Comparison of ENCODE assay signal across 21 cellular contexts in genomic region chr1:243497939-243498681, GRCh38.
"Had no signal": no experiment of that assay in that cellular context is flagged by ENCODE, and none has a peak within 500 bp of the region (broad histone marks: within the 10 kb centered on the region; RNA-seq: fewer than 3 reads in every experiment).

No MANE protein-coding gene starts in this region.

- H3K27me3 Mint-ChIP-seq: activated naive CD4-positive, alpha-beta T cell treated with anti-CD3 and anti-CD28 coated beads, Interleukin-2, amount 50 U/mL, for 24 hours; naive B cell; T-cell had no signal

- H3K4me3 Mint-ChIP-seq: activated naive CD4-positive, alpha-beta T cell treated with anti-CD3 and anti-CD28 coated beads, Interleukin-2, amount 50 U/mL, for 24 hours; activated T-cell treated with anti-CD3 and anti-CD28 coated beads, Interleukin-2, amount 50 U/mL, for 4 hours; brain; T-cell had no signal

- H3K9me3 ChIP-seq: gastroesophageal sphincter, neutrophil, thyroid gland, uterus had no signal

- H3K27ac ChIP-seq: coronary artery, neutrophil, SK-N-MC, thyroid gland, uterus had no signal

- DNase-seq: activated CD4-positive, alpha-beta T cell treated with anti-CD3 and anti-CD28 coated beads, Interleukin-2, amount 50 U/mL, for 1 hour; activated effector memory CD4-positive, alpha-beta T cell treated with Interleukin-2 at 50 U/mL for 16 hours; activated T-cell treated with anti-CD3 and anti-CD28 coated beads, Interleukin-2, amount 50 U/mL, for 4 hours; amygdala; central memory CD4-positive, alpha-beta T cell; effector CD8-positive, alpha-beta T cell; naive B cell; retina; stimulated activated CD4-positive, alpha-beta T cell treated with anti-CD3 and anti-CD28 coated beads, Interleukin-15, amount 100 ng/mL, for 24 hours; stimulated activated CD4-positive, alpha-beta T cell treated with anti-CD3 and anti-CD28 coated beads, Interleukin-4, amount 100 ng/mL, for 24 hours; T-cell; T1000; thyroid gland; uterus had no signal

- H3K9me3 Mint-ChIP-seq: activated naive CD4-positive, alpha-beta T cell treated with anti-CD3 and anti-CD28 coated beads, Interleukin-2, amount 50 U/mL, for 24 hours; activated T-cell treated with anti-CD3 and anti-CD28 coated beads, Interleukin-2, amount 50 U/mL, for 4 hours; naive B cell; T-cell had no signal

- H3K4me1 ChIP-seq: thyroid gland, uterus had no signal

- H3K4me3 ChIP-seq: coronary artery, gastroesophageal sphincter, SK-N-MC, thyroid gland, uterus had no signal

- H3K27ac Mint-ChIP-seq: activated naive CD4-positive, alpha-beta T cell treated with anti-CD3 and anti-CD28 coated beads, Interleukin-2, amount 50 U/mL, for 24 hours; T-cell had no signal

- H3K36me3 ChIP-seq: neutrophil, thyroid gland, uterus had no signal

- ATAC-seq: activated CD4-positive, CD25-positive, alpha-beta regulatory T cell treated with anti-CD3 and anti-CD28 coated beads, Interleukin-2, amount 50 U/mL, for 24 hours; activated T-cell treated with anti-CD3 and anti-CD28 coated beads, Interleukin-2, amount 50 U/mL, for 4 hours; gastroesophageal sphincter; T-cell had no signal

- H3K27me3 ChIP-seq: gastroesophageal sphincter, neutrophil, thyroid gland, uterus had no signal
